8 cellular contexts compared by ENCODE assay signal in genomic region chr2:112032615-112033457, GRCh38. TPM values are rescaled to one million over a fixed set of nuclear protein-coding genes. Genes with fewer than 3 reads are reported as not detected.
DNase-seq lines count a peak whose midpoint lies in the region; ATAC-seq, FAIRE-seq and TF ChIP-seq lines count a peak whose summit lies in the region.

No MANE protein-coding gene starts in this region.

- intact Hi-C loops in natural killer cell (cut with micrococcal nuclease): no loop called here

- H3K79me2 ChIP-seq in astrocyte (ENCODE audit: insufficient read depth, low read length): no peaks in the 10 kb centered on the region

- H3K27ac ChIP-seq in astrocyte (ENCODE audit: low read depth, low read length) (no peak overlapping the region), thoracic aorta (peak overlapping the region; percentile 34 to 57)

- H3K4me1 Mint-ChIP-seq in astrocyte (ENCODE audit: low read depth, unreplicated experiment) (peaks cover 14% of the 10 kb centered on the region), endothelial cell (ENCODE audit: unreplicated experiment) (peaks cover 14% of the 10 kb centered on the region), natural killer cell (peaks cover 6% of the 10 kb centered on the region in 2 donors)

- H3K4me3 Mint-ChIP-seq in astrocyte (ENCODE audit: unreplicated experiment) (no peak overlapping the region), endothelial cell (ENCODE audit: unreplicated experiment) (no peak overlapping the region), natural killer cell (no peak overlapping the region)

- H3K9me3 Mint-ChIP-seq in astrocyte (ENCODE audit: unreplicated experiment) (peaks cover 6% of the 10 kb centered on the region), endothelial cell (ENCODE audit: unreplicated experiment) (no peaks in the 10 kb centered on the region), natural killer cell (peaks cover 2 to 3% of the 10 kb centered on the region in 2 donors)

- ATAC-seq in thoracic aorta (ENCODE audit: insufficient number of reproducible peaks, low FRiP score, low read depth) (peak; percentile 78), natural killer cell (no peak), GM21528 (IDR thresholded peaks at IDR 0.05; ENCODE audit: low FRiP score, unreplicated experiment) (no peak)

- no peak overlapping the region for H3K4me3 ChIP-seq in astrocyte (ENCODE audit: insufficient read depth, low read depth, low read length)
- no peak overlapping the region for H3K4me3 ChIP-seq in thoracic aorta
- H3K4me3 ChIP-seq in H7 (ENCODE audit: insufficient read depth, low read depth, low read length): no peak overlapping the region

- H2AFZ ChIP-seq in astrocyte (ENCODE audit: low read depth, low read length): no peak overlapping the region

- H3K4me1 ChIP-seq in astrocyte (ENCODE audit: insufficient read depth, low read length): no peaks in the 10 kb centered on the region
- H3K4me1 ChIP-seq in thoracic aorta (ENCODE audit: control insufficient read depth in 1 of 2, low read depth in 2 of 2): peaks cover 34 to 47% of the 10 kb centered on the region in 2 donors

- H3K27ac Mint-ChIP-seq in astrocyte (ENCODE audit: unreplicated experiment) (peak overlapping the region; percentile 41), endothelial cell (ENCODE audit: unreplicated experiment) (no peak overlapping the region), natural killer cell (no peak overlapping the region)

- DNase-seq in HT-29 (ENCODE audit: low spot score) (peak; percentile 68), astrocyte (ENCODE audit: low read depth) (peak; percentile 83), iris pigment epithelial cell (ENCODE audit: low read depth) (peak; percentile 91), thoracic aorta (ENCODE audit: low spot score) (no peak), endothelial cell (ENCODE audit: low spot score) (no peak), natural killer cell (no peak), H7 (no peak)

- H3K27me3 ChIP-seq in astrocyte (ENCODE audit: insufficient read depth, low read length) (no peaks in the 10 kb centered on the region), thoracic aorta (replicated peaks; ENCODE audit: insufficient read depth) (no peaks in the 10 kb centered on the region), H7 (ENCODE audit: control insufficient read depth, insufficient read depth, low read length) (no peaks in the 10 kb centered on the region)

- H3K36me3 ChIP-seq in astrocyte (ENCODE audit: insufficient read depth, low read length) (no peaks in the 10 kb centered on the region), thoracic aorta (no peaks in the 10 kb centered on the region), H7 (replicated peaks; ENCODE audit: control insufficient read depth, insufficient read depth, low read length) (no peaks in the 10 kb centered on the region)

- no peaks in the 10 kb centered on the region for H3K9me3 ChIP-seq in astrocyte (ENCODE audit: insufficient read depth, low read depth, low read length)
- no peaks in the 10 kb centered on the region for H3K9me3 ChIP-seq in thoracic aorta

- H3K36me3 Mint-ChIP-seq in astrocyte (ENCODE audit: low read depth, unreplicated experiment): peaks cover 3% of the 10 kb centered on the region
- peaks cover 6% of the 10 kb centered on the region for H3K36me3 Mint-ChIP-seq in endothelial cell (ENCODE audit: low read depth, unreplicated experiment)
- no peaks in the 10 kb centered on the region for H3K36me3 Mint-ChIP-seq in natural killer cell

- H3K27me3 Mint-ChIP-seq in astrocyte (ENCODE audit: low read depth, unreplicated experiment): no peaks in the 10 kb centered on the region
- peaks cover 2% of the 10 kb centered on the region for H3K27me3 Mint-ChIP-seq in endothelial cell (ENCODE audit: unreplicated experiment)
- peaks cover 13 to 17% of the 10 kb centered on the region in 2 donors for H3K27me3 Mint-ChIP-seq in natural killer cell (ENCODE audit: low read depth in 2 of 2)

- TF ChIP-seq CTCF in astrocyte (IDR thresholded peaks at IDR 0.05; ENCODE audit: insufficient read depth, low read depth, low read length) (peak; percentile 12), thoracic aorta (IDR thresholded peaks at IDR 0.05) (no peak), endothelial cell (IDR thresholded peaks at IDR 0.05; ENCODE audit: unreplicated experiment) (no peak), natural killer cell (IDR thresholded peaks at IDR 0.05) (no peak)

- FAIRE-seq in astrocyte (lab: Jason Lieb, UNC): no peak

- no peak overlapping the region for H3K9ac ChIP-seq in astrocyte (ENCODE audit: low read length)

- H4K20me1 ChIP-seq in astrocyte (ENCODE audit: insufficient read depth, low read length): no peaks in the 10 kb centered on the region

- no peak overlapping the region for H3K4me2 ChIP-seq in astrocyte (ENCODE audit: low read length)

RNA-seq across cellular contexts. Expression of gene TMEM87B, which starts 22.2 kb away (rescaled TPM):
- 9.1 and 18.7 TPM in 2 replicates for total RNA-seq in HT-29 (2014; rRNA removed; shearing (Covaris generic))
- 27.2 and 30.2 TPM in 2 replicates for total RNA-seq in astrocyte
- 10 to 100 TPM; 26.1 to 35.3 TPM for total RNA-seq in thoracic aorta
- total RNA-seq in endothelial cell (ENCODE audit: unreplicated experiment): 22.6 TPM
- total RNA-seq in natural killer cell: 10 to 100 TPM in 2 of 3 donors, 1 to 10 TPM in 1; 9.6 to 15.7 (median 13.6) TPM
- total RNA-seq in H7 (2014; rRNA removed; shearing (Covaris generic)): 7.1 and 11.0 TPM in 2 replicates

Comparison
In these comparisons a context has a peak if more than half of its experiments do, and no peak if none do; other contexts are left out.
1. DNase-seq: peak in HT-29 (single experiment), astrocyte (single experiment) and iris pigment epithelial cell (single experiment); none in thoracic aorta (single experiment), endothelial cell (single experiment), natural killer cell (single experiment) and H7 (single experiment).